8 cellular contexts compared by ENCODE assay signal in the genomic region with DNA sequence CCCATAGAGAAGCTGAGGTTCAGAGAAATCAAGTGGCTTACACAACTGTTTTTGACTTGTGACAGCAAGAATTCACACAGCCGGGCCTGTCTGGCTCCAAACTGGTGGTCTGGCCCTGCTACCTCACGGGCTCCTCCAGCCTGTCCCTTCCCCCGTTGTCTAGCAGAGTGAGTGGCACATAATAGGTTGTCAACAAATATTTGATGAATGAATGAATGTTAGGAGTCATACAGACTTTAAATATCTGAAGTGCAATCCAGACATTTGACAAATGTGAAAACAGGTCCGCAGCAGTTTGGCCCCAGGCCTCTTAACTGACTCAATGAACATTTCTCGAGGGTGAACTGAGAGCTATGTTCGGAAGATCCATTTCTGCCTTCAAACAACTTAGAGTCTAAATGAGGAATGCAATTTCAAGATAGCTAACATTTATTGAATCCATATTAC. TPM values are rescaled to one million over a fixed set of nuclear protein-coding genes. Genes with fewer than 3 reads are reported as not detected.
DNase-seq lines count a peak whose midpoint lies in the region; ATAC-seq and TF ChIP-seq lines count a peak whose summit lies in the region.

No MANE protein-coding gene starts in this region.

- peaks cover 38% of the 10 kb centered on the region for H3K4me1 ChIP-seq in iPS-15b (ENCODE audit: control insufficient read depth, insufficient read depth, low read length)

- peaks cover 47% of the 10 kb centered on the region for H3K4me1 Mint-ChIP-seq in activated T-cell treated with anti-CD3 and anti-CD28 coated beads, Interleukin-2, amount 50 U/mL, for 24 hours (ENCODE audit: low read depth)
- peaks cover 34 to 61% of the 10 kb centered on the region in 2 donors for H3K4me1 Mint-ChIP-seq in stimulated activated naive B cell treated with anti-CD40 and anti-IgM and Interleukin-4, amounts not matched to agents 10 μg/mL and 1 μg/mL and 100 μg/mL, for 72 hours

- DNase-seq in activated T-cell treated with anti-CD3 and anti-CD28 coated beads, Interleukin-2, amount 50 U/mL, for 24 hours: no peak
- no peak for DNase-seq in activated T-cell treated with anti-CD3 and anti-CD28 coated beads, Interleukin-2, amount 50 U/mL, for 1 hour
- DNase-seq in stimulated activated naive B cell treated with anti-CD40 and anti-IgM and Interleukin-4, amounts not matched to agents 10 μg/mL and 1 μg/mL and 100 μg/mL, for 72 hours: no peak
- no peak for DNase-seq in posterior vena cava (ENCODE audit: low spot score)

- peak overlapping the region; percentile 96; the same call in 1 of the 2 replicates for H3K4me3 ChIP-seq in WI38 (ENCODE audit: low read depth, low read length)
- peak overlapping the region; percentile 64 for H3K4me3 ChIP-seq in iPS-15b (ENCODE audit: low read depth, low read length)

- no peak overlapping the region for H3K27ac Mint-ChIP-seq in activated T-cell treated with anti-CD3 and anti-CD28 coated beads, Interleukin-2, amount 50 U/mL, for 24 hours
- no peak overlapping the region for H3K27ac Mint-ChIP-seq in stimulated activated naive B cell treated with anti-CD40 and anti-IgM and Interleukin-4, amounts not matched to agents 10 μg/mL and 1 μg/mL and 100 μg/mL, for 72 hours

- TF ChIP-seq CTCF in WI38 (IDR thresholded peaks at IDR 0.05; ENCODE audit: low read depth, low read length): no peak

- H3K9me3 Mint-ChIP-seq in activated T-cell treated with anti-CD3 and anti-CD28 coated beads, Interleukin-2, amount 50 U/mL, for 24 hours: no peaks in the 10 kb centered on the region
- H3K9me3 Mint-ChIP-seq in stimulated activated naive B cell treated with anti-CD40 and anti-IgM and Interleukin-4, amounts not matched to agents 10 μg/mL and 1 μg/mL and 100 μg/mL, for 72 hours: no peaks in the 10 kb centered on the region

- H3K36me3 Mint-ChIP-seq in activated T-cell treated with anti-CD3 and anti-CD28 coated beads, Interleukin-2, amount 50 U/mL, for 24 hours (ENCODE audit: low read depth): no peaks in the 10 kb centered on the region
- no peaks in the 10 kb centered on the region for H3K36me3 Mint-ChIP-seq in stimulated activated naive B cell treated with anti-CD40 and anti-IgM and Interleukin-4, amounts not matched to agents 10 μg/mL and 1 μg/mL and 100 μg/mL, for 72 hours

- H3K4me3 Mint-ChIP-seq in activated T-cell treated with anti-CD3 and anti-CD28 coated beads, Interleukin-2, amount 50 U/mL, for 24 hours: peak overlapping the region; percentile 62
- H3K4me3 Mint-ChIP-seq in stimulated activated naive B cell treated with anti-CD40 and anti-IgM and Interleukin-4, amounts not matched to agents 10 μg/mL and 1 μg/mL and 100 μg/mL, for 72 hours: peak overlapping the region; percentile 77 to 82

- peaks cover 65% of the 10 kb centered on the region for H3K27me3 ChIP-seq in iPS-15b (ENCODE audit: control insufficient read depth, insufficient read depth, low read length)

- no peaks in the 10 kb centered on the region for H3K9me3 ChIP-seq in iPS-15b (ENCODE audit: control insufficient read depth, insufficient read depth, low read length)

- H3K9ac ChIP-seq in iPS-15b (ENCODE audit: low read depth, low read length): peak overlapping the region; percentile 74

- H3K36me3 ChIP-seq in iPS-15b (ENCODE audit: control insufficient read depth, insufficient read depth, low read length): peaks cover 16% of the 10 kb centered on the region

- no peak for ATAC-seq in stimulated activated naive B cell treated with anti-CD40 and anti-IgM and Interleukin-4, amounts not matched to agents 10 μg/mL and 1 μg/mL and 100 μg/mL, for 72 hours (replicated peaks)
- ATAC-seq in GM19035 (IDR thresholded peaks at IDR 0.05; ENCODE audit: unreplicated experiment): no peak
- no peak for ATAC-seq in GM18868 (IDR thresholded peaks at IDR 0.05; ENCODE audit: unreplicated experiment)

- intact Hi-C loops in posterior vena cava (cut with DNase I): loop anchor here (5.0 to 10.0 kb wide), 4 partner anchors 36 to 316 kb away; a partner anchor contains a TSS

- H3K27me3 Mint-ChIP-seq in activated T-cell treated with anti-CD3 and anti-CD28 coated beads, Interleukin-2, amount 50 U/mL, for 24 hours: peaks cover 20% of the 10 kb centered on the region
- no peaks in the 10 kb centered on the region for H3K27me3 Mint-ChIP-seq in stimulated activated naive B cell treated with anti-CD40 and anti-IgM and Interleukin-4, amounts not matched to agents 10 μg/mL and 1 μg/mL and 100 μg/mL, for 72 hours

RNA-seq across cellular contexts. Expression of a gene that starts 1.1 kb away (rescaled TPM):
- 100 to 1,000 TPM; 297 to 387 TPM for total RNA-seq in posterior vena cava

RNA-seq across cellular contexts. Expression of a gene that starts 7.1 kb away (rescaled TPM):
- total RNA-seq in posterior vena cava: 1 to 10 TPM; 2.1 to 3.0 TPM

RNA-seq across cellular contexts. Expression of a gene that starts 33.6 kb away (rescaled TPM):
- total RNA-seq in posterior vena cava: 10 to 100 TPM; 29.5 to 32.3 TPM
